8 cellular contexts compared by ENCODE assay signal in genomic region chr19:1401138-1401888, GRCh38. TPM values are rescaled to one million over a fixed set of nuclear protein-coding genes. Genes with fewer than 3 reads are reported as not detected.
DNase-seq lines count a peak whose midpoint lies in the region; ATAC-seq and TF ChIP-seq lines count a peak whose summit lies in the region.

GAMT (minus strand) TSS chr19:1401542; CDS start chr19:1401476, 66 bp downstream.

- 1 to 2% methylated on average over 10 to 37 of the region's 87 CpGs for WGBS in tibial nerve, 2 donors

- DNase-seq in NCI-H1417 (lab: John Stamatoyannopoulos, UW), result peak; percentile 70 to 73 (median 71)
- DNase-seq in NCI-H1417 treated with DMSO at 0.1 percent for 48 hours (lab: John Stamatoyannopoulos, UW), result no peak
- peak; percentile 41 for DNase-seq in NCI-H2171 (lab: John Stamatoyannopoulos, UW)
- peak; percentile 50 for DNase-seq in activated T-helper 1 cell treated with Interleukin-2 at 50 U/mL for 16 hours (ENCODE audit: low read depth)
- DNase-seq in fibroblast of mammary gland (ENCODE audit: low read depth), result no peak
- DNase-seq in neural crest cell (ENCODE audit: low read depth, low spot score), result peak; percentile 45
- no peak for DNase-seq in tibial nerve (ENCODE audit: low spot score in 2 of 2)

- TF ChIP-seq EP300 in tibial nerve (IDR thresholded peaks at IDR 0.05), result no peak

- H3K4me3 ChIP-seq in fibroblast of mammary gland (ENCODE audit: control insufficient read depth, low read depth, low read length) (peak within 1 kb of the TSS; percentile 48), tibial nerve (peak within 1 kb of the TSS; percentile 45 to 64 (median 56))

- H3K36me3 Mint-ChIP-seq in neural crest cell (ENCODE audit: low read depth), result no peaks in the 10 kb centered on the region

- no peaks in the 10 kb centered on the region for H3K9me3 ChIP-seq in tibial nerve

- no peaks in the 10 kb centered on the region for H3K9me3 Mint-ChIP-seq in neural crest cell

- peak in 1 of 2 donors; percentile 18 for TF ChIP-seq POLR2A in tibial nerve (IDR thresholded peaks at IDR 0.05)

- no peak for ATAC-seq in HG03280 (IDR thresholded peaks at IDR 0.05; ENCODE audit: unreplicated experiment)

- peaks cover 0 to 53% (median 24%) of the 10 kb centered on the region in 4 donors for H3K4me1 ChIP-seq in tibial nerve

- H3K27ac ChIP-seq in tibial nerve, result peak within 1 kb of the TSS; percentile 59 to 80 (median 70)

- H3K4me3 Mint-ChIP-seq in neural crest cell, result peak within 1 kb of the TSS; percentile 76

- no peaks in the 10 kb centered on the region for H3K27me3 ChIP-seq in tibial nerve

- H3K36me3 ChIP-seq in tibial nerve, result peaks cover 0 to 12% (median 0%) of the 10 kb centered on the region in 3 donors

- H3K27ac Mint-ChIP-seq in neural crest cell (ENCODE audit: unreplicated experiment), result no peak within 1 kb of the TSS

- TF ChIP-seq CTCF in fibroblast of mammary gland (conservative IDR thresholded peaks at IDR 0.05; ENCODE audit: control insufficient read depth, insufficient read depth, low read depth, low read length) (no peak), neural crest cell (conservative IDR thresholded peaks at IDR 0.05) (peak; percentile 59), tibial nerve (IDR thresholded peaks at IDR 0.05) (peak; percentile 55 to 79 (median 71))

- H3K4me1 Mint-ChIP-seq in neural crest cell, result peaks cover under 1% of the 10 kb centered on the region

- H3K27me3 Mint-ChIP-seq in neural crest cell (ENCODE audit: low read depth), result no peaks in the 10 kb centered on the region

RNA-seq across cellular contexts. Expression of gene GAMT, which starts in this region (rescaled TPM):
- total RNA-seq in neural crest cell (42.6 and 45.6 TPM in 2 replicates), tibial nerve (100 to 1,000 TPM in 2 of 4 donors, 10 to 100 TPM in 2; 43.8 to 120 (median 94.4) TPM)

Comparison
In these comparisons a context has a peak if more than half of its experiments do, and no peak if none do; other contexts are left out.
1. DNase-seq: peak in NCI-H1417 (3 of 3), NCI-H2171 (single experiment), activated T-helper 1 cell treated with Interleukin-2 at 50 U/mL for 16 hours (single experiment) and neural crest cell (single experiment); none in NCI-H1417 treated with DMSO at 0.1 percent for 48 hours (single experiment), fibroblast of mammary gland (single experiment) and tibial nerve (0 of 2).